26 cellular contexts compared by ENCODE assay signal in genomic region chr1:186122837-186123236, GRCh38.
DNase-seq lines count a peak whose midpoint lies in the region; ATAC-seq, FAIRE-seq and TF ChIP-seq lines count a peak whose summit lies in the region.
"Had no signal": no experiment of that assay in that cellular context is flagged by ENCODE, and none has a peak within 500 bp of the region (broad histone marks: within the 10 kb centered on the region; RNA-seq: fewer than 3 reads in every experiment).

No MANE protein-coding gene starts in this region.

- TF ChIP-seq RAD21 in K562 (CRISPR knock-in tag; conservative IDR thresholded peaks at IDR 0.05 in 1 of 2, IDR thresholded peaks at IDR 0.05 in 1 of 2), result no peak

- no peak overlapping the region for H3K14ac ChIP-seq in neuronal stem cell (ENCODE audit: low read length)

- no peaks in the 10 kb centered on the region for H3K79me2 ChIP-seq in K562 (ENCODE audit: control insufficient read depth, insufficient read depth, low read length)

- TF ChIP-seq POLR2A in K562 (conservative IDR thresholded peaks at IDR 0.05), result no peak

- H4K20me1 ChIP-seq in K562 (replicated peaks; ENCODE audit: control insufficient read depth, insufficient read depth, low read length), result no peaks in the 10 kb centered on the region
- H4K20me1 ChIP-seq: BLaER1 had no signal

- no peak overlapping the region for H2BK15ac ChIP-seq in neuronal stem cell (ENCODE audit: low read length)

- TF ChIP-seq CTCF in right atrium auricular region (IDR thresholded peaks at IDR 0.05), result no peak
- no peak for TF ChIP-seq CTCF in K562 (IDR thresholded peaks at IDR 0.05 in 2 of 3, conservative IDR thresholded peaks at IDR 0.05 in 1 of 3; ENCODE audit: insufficient read depth in 2 of 3, low read depth in 1 of 3, low read length in 3 of 3)

- DNase-seq in Right ventricle myocardium inferior (ENCODE audit: missing footprints) (peak; percentile 34), right atrium auricular region (ENCODE audit: low spot score) (no peak), K562 (ENCODE audit: extremely low read depth in 1 of 4, low spot score in 3 of 4) (peak; percentile 35 to 66 (median 44)), neuronal stem cell (ENCODE audit: low spot score) (no peak), NCI-H446 (lab: John Stamatoyannopoulos, UW) (no peak)
- DNase-seq: BE2C; C1 segment of cervical spinal cord; CD4-positive, alpha-beta memory T cell; CD4-positive, CD25-positive, alpha-beta regulatory T cell; CD8-positive, alpha-beta memory T cell; COR-L47; DMS 273 treated with DMSO at 0.1 percent for 48 hours; DMS153; DMS53; DMS79; DND-41; EL; GDM1 had no signal

- H3K18ac ChIP-seq in neuronal stem cell (ENCODE audit: low read length), result no peak overlapping the region

- H4K8ac ChIP-seq in neuronal stem cell (ENCODE audit: low read depth, low read length), result no peak overlapping the region

- H3K36me3 ChIP-seq in right atrium auricular region (peaks cover 11% of the 10 kb centered on the region), K562 (ENCODE audit: control insufficient read depth, insufficient read depth, low read length) (no peaks in the 10 kb centered on the region), neuronal stem cell (replicated peaks in 1 of 2; ENCODE audit: control insufficient read depth in 2 of 2, insufficient read depth in 2 of 2, low read length in 2 of 2) (no peaks in the 10 kb centered on the region)
- H3K36me3 ChIP-seq: BE2C, BLaER1 had no signal

- peak; percentile 79 for FAIRE-seq in K562 (lab: Jason Lieb, UNC)
- FAIRE-seq: A549, GM12878, GM12892, GM18507, GM19239 had no signal

- intact Hi-C loops in Right ventricle myocardium inferior (cut with DNase I), result no loop called here
- intact Hi-C loops in K562 (cut with micrococcal nuclease), result no loop called here

- no peak overlapping the region for H2AK5ac ChIP-seq in neuronal stem cell (ENCODE audit: low read depth, low read length)

- POLR2A ChIA-PET in K562 (lab: Yijun Ruan, JAX), result no interaction called here

- H2BK120ac ChIP-seq in neuronal stem cell (ENCODE audit: low read depth, low read length), result no peak overlapping the region

- H3K27ac ChIP-seq in right atrium auricular region (no peak overlapping the region), K562 (ENCODE audit: extremely low read depth, low read depth, low read length) (peak overlapping the region; percentile 16; the same call in 1 of the 3 replicates), neuronal stem cell (replicated peaks; ENCODE audit: low read length) (no peak overlapping the region)
- H3K27ac ChIP-seq: 22Rv1, A549, BLaER1 had no signal

- H2BK12ac ChIP-seq in neuronal stem cell (ENCODE audit: low read length), result no peak overlapping the region

- BruUV-seq in K562 (replicated peaks; lab: Mats Ljungman, UMichigan), result no TSS peak

- H3K27me3 ChIP-seq in right atrium auricular region (no peaks in the 10 kb centered on the region), K562 (ENCODE audit: control insufficient read depth in 2 of 2, insufficient read depth in 2 of 2, low read length in 2 of 2) (no peaks in the 10 kb centered on the region), neuronal stem cell (ENCODE audit: control insufficient read depth in 3 of 3, insufficient read depth in 3 of 3, low read depth in 1 of 3, low read length in 3 of 3) (no peaks in the 10 kb centered on the region)
- H3K27me3 ChIP-seq: BLaER1 had no signal

- ATAC-seq in Right ventricle myocardium inferior (no peak), K562 (peak; percentile 94), HG02759 (IDR thresholded peaks at IDR 0.05; ENCODE audit: unreplicated experiment) (no peak)
- ATAC-seq: A549, GM12878 had no signal

- H3K4me1 ChIP-seq in right atrium auricular region (no peaks in the 10 kb centered on the region), K562 (replicated peaks in 1 of 2; ENCODE audit: control insufficient read depth in 2 of 2, insufficient read depth in 2 of 2, low read length in 2 of 2) (peaks cover 0 to 7% of the 10 kb centered on the region in 2 experiments; a peak in 3 of 5 replicates), neuronal stem cell (ENCODE audit: control insufficient read depth in 2 of 2, insufficient read depth in 1 of 2, low read depth in 1 of 2, low read length in 2 of 2) (no peaks in the 10 kb centered on the region)
- H3K4me1 ChIP-seq: A549, BE2C, BLaER1 had no signal

- H3K9ac ChIP-seq in K562 (ENCODE audit: insufficient read depth in 1 of 2, low read depth in 2 of 2, low read length in 2 of 2) (peak overlapping the region in 1 of 2 experiments; percentile 18; a peak in 1 of 4 replicates), neuronal stem cell (ENCODE audit: low read depth, low read length, poor library complexity) (no peak overlapping the region)
- H3K9ac ChIP-seq: BLaER1 had no signal

- CTCF ChIA-PET in K562 (lab: Yijun Ruan, JAX; ENCODE audit: low intra/inter-chr PET ratio), result no interaction called here

- H3K79me1 ChIP-seq in neuronal stem cell (ENCODE audit: low read depth, low read length), result no peaks in the 10 kb centered on the region

- peak overlapping the region; percentile 50 for H3K23ac ChIP-seq in neuronal stem cell (ENCODE audit: low read depth, low read length, poor library complexity)

- no peak overlapping the region for H3K4me3 ChIP-seq in right atrium auricular region
- H3K4me3 ChIP-seq in K562, result no peak overlapping the region
- peak overlapping the region in 1 of 2 donors; percentile 7 for H3K4me3 ChIP-seq in neuronal stem cell (ENCODE audit: low read length in 2 of 2)
- H3K4me3 ChIP-seq: A549, BLaER1, GM12878 had no signal

- H3K9me3 ChIP-seq in right atrium auricular region (no peaks in the 10 kb centered on the region), K562 (replicated peaks; ENCODE audit: control insufficient read depth, insufficient read depth, low read depth, low read length) (no peaks in the 10 kb centered on the region), neuronal stem cell (replicated peaks in 1 of 2; ENCODE audit: control insufficient read depth in 2 of 2, insufficient read depth in 1 of 2, low read depth in 1 of 2, low read length in 2 of 2) (no peaks in the 10 kb centered on the region)
- H3K9me3 ChIP-seq: A549, BE2C, BLaER1 had no signal

- no peak overlapping the region for H4K91ac ChIP-seq in neuronal stem cell (ENCODE audit: low read depth, low read length, poor library complexity)

- in situ Hi-C loops in K562 (cut with MboI), result no loop called here

- peak overlapping the region; percentile 67 for H2AFZ ChIP-seq in K562 (ENCODE audit: low read depth, low read length)
- H2AFZ ChIP-seq in neuronal stem cell (ENCODE audit: low read length), result no peak overlapping the region

- H3K4me2 ChIP-seq in K562 (ENCODE audit: insufficient read depth, low read length), result peak overlapping the region; percentile 39
- H3K4me2 ChIP-seq in neuronal stem cell (ENCODE audit: insufficient read depth, low read length, poor library complexity, severe bottlenecking), result no peak overlapping the region
- H3K4me2 ChIP-seq: A549, BLaER1 had no signal

- WGBS in K562 (ENCODE audit: insufficient coverage, low coverage, missing lambda C conversion rate), result 7% methylated on average over 9 of the region's 9 CpGs
- WGBS in neuronal stem cell (ENCODE audit: extremely low coverage in 2 of 2, insufficient read length in 2 of 2, insufficient replicate concordance in 1 of 2), 2 donors, result no CpG with 5 or more reads among the region's 9 CpGs

- H3K4ac ChIP-seq in neuronal stem cell (ENCODE audit: low read length), result no peak overlapping the region

- TF ChIP-seq EP300 in K562 (IDR thresholded peaks at IDR 0.05; ENCODE audit: low read length), result no peak; the same call in 1 of the 2 replicates

- no peak overlapping the region for H2BK5ac ChIP-seq in neuronal stem cell (ENCODE audit: low read length)

- H3K9me1 ChIP-seq in K562 (ENCODE audit: control insufficient read depth, insufficient read depth, low read length), result no peaks in the 10 kb centered on the region

TF ChIP-seq in K562, 482 proteins besides CTCF, POLR2A, EP300 and RAD21 (continues in another document):
- TF ChIP-seq HDGF (IDR thresholded peaks at IDR 0.05) (no peak), NFXL1 (CRISPR knock-in tag; IDR thresholded peaks at IDR 0.05) (no peak), ZNF316 (IDR thresholded peaks at IDR 0.05) (peak; percentile 31; the same call in 1 of the 2 replicates), NFE2 (IDR thresholded peaks at IDR 0.05; ENCODE audit: low read depth) (peak; percentile 68), SPI1 (IDR thresholded peaks at IDR 0.05; ENCODE audit: borderline replicate concordance, low read depth, low read length) (no peak), SMARCA4 (IDR thresholded peaks at IDR 0.05) (peak; percentile 62; the same call in 1 of the 2 replicates), NRF1 (conservative IDR thresholded peaks at IDR 0.05 in 1 of 2, IDR thresholded peaks at IDR 0.05 in 1 of 2) (peak; percentile 20 to 25; a peak in 2 of 4 replicates)
- TF ChIP-seq, protein P1, sequence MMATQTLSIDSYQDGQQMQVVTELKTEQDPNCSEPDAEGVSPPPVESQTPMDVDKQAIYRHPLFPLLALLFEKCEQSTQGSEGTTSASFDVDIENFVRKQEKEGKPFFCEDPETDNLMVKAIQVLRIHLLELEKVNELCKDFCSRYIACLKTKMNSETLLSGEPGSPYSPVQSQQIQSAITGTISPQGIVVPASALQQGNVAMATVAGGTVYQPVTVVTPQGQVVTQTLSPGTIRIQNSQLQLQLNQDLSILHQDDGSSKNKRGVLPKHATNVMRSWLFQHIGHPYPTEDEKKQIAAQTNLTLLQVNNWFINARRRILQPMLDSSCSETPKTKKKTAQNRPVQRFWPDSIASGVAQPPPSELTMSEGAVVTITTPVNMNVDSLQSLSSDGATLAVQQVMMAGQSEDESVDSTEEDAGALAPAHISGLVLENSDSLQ (IDR thresholded peaks at IDR 0.05), result peak; percentile 10; the same call in 1 of the 2 replicates
- TF ChIP-seq, protein P2, sequence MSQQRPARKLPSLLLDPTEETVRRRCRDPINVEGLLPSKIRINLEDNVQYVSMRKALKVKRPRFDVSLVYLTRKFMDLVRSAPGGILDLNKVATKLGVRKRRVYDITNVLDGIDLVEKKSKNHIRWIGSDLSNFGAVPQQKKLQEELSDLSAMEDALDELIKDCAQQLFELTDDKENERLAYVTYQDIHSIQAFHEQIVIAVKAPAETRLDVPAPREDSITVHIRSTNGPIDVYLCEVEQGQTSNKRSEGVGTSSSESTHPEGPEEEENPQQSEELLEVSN (IDR thresholded peaks at IDR 0.05; ENCODE audit: borderline replicate concordance in 1 of 2, extremely low read depth in 1 of 2, insufficient read depth in 1 of 2, insufficient read length in 1 of 2, low read depth in 1 of 2, low read length in 1 of 2, poor library complexity in 1 of 2, severe bottlenecking in 1 of 2), result peak in 1 of 2 experiments; percentile 26

Comparison
In these comparisons a context has a peak if more than half of its experiments do, and no peak if none do; other contexts are left out.
1. DNase-seq: peak in Right ventricle myocardium inferior (single experiment) and K562 (4 of 4); none in right atrium auricular region (single experiment), neuronal stem cell (single experiment) and NCI-H446 (0 of 2).